Comparison of ENCODE assay signal across 8 cellular contexts in genomic region chr7:50119815-50120637, GRCh38. TPM values are rescaled to one million over a fixed set of nuclear protein-coding genes. Genes with fewer than 3 reads are reported as not detected.
DNase-seq lines count a peak whose midpoint lies in the region; ATAC-seq and TF ChIP-seq lines count a peak whose summit lies in the region.

No MANE protein-coding gene starts in this region.

- no peaks in the 10 kb centered on the region for H3K36me3 ChIP-seq in heart left ventricle

- TF ChIP-seq POLR2A in heart left ventricle (IDR thresholded peaks at IDR 0.05) = no peak

- no peaks in the 10 kb centered on the region for H3K27me3 Mint-ChIP-seq in progenitor cell of endocrine pancreas

- H3K9me3 ChIP-seq in heart left ventricle = no peaks in the 10 kb centered on the region

- 68 to 76% (median 69%) methylated on average over 9 of the region's 9 CpGs for WGBS in heart left ventricle, 4 donors

- no peak overlapping the region for H3K27ac ChIP-seq in heart left ventricle

- no peaks in the 10 kb centered on the region for H3K4me1 ChIP-seq in heart left ventricle

- ATAC-seq in GM19395 (IDR thresholded peaks at IDR 0.05; ENCODE audit: unreplicated experiment) (peak; percentile 72), HG03520 (IDR thresholded peaks at IDR 0.05; ENCODE audit: unreplicated experiment) (peak; percentile 56), heart left ventricle (no peak)

- H3K36me3 Mint-ChIP-seq in progenitor cell of endocrine pancreas (ENCODE audit: insufficient read depth) = no peaks in the 10 kb centered on the region

- peaks cover 0 to 10% (median 0%) of the 10 kb centered on the region in 9 donors for H3K27me3 ChIP-seq in heart left ventricle

- intact Hi-C loops in heart left ventricle (cut with DNase I) = no loop called here

- H3K4me3 ChIP-seq in heart left ventricle = no peak overlapping the region

- DNase-seq in CD1c-positive myeloid dendritic cell (ENCODE audit: extremely low spot score) (peak; percentile 27), progenitor cell of endocrine pancreas (ENCODE audit: low spot score, unreplicated experiment) (no peak), NCI-H774 (lab: John Stamatoyannopoulos, UW) (no peak), COR-L47 (lab: John Stamatoyannopoulos, UW) (no peak), heart left ventricle (no peak)
- peak; percentile 18 for DNase-seq in activated CD4-positive, alpha-beta T cell treated with anti-CD3 and anti-CD28 coated beads, Interleukin-2, amount 50 U/mL, for 1 hour

- no peaks in the 10 kb centered on the region for H3K9me3 Mint-ChIP-seq in progenitor cell of endocrine pancreas (ENCODE audit: low read depth)

- no peak overlapping the region for H3K27ac Mint-ChIP-seq in progenitor cell of endocrine pancreas

- peak; percentile 50 for TF ChIP-seq CTCF in progenitor cell of endocrine pancreas (IDR thresholded peaks at IDR 0.05; ENCODE audit: unreplicated experiment)
- no peak for TF ChIP-seq CTCF in heart left ventricle (IDR thresholded peaks at IDR 0.05)

- H3K4me3 Mint-ChIP-seq in progenitor cell of endocrine pancreas (ENCODE audit: low read depth) = no peak overlapping the region

- no peaks in the 10 kb centered on the region for H3K4me1 Mint-ChIP-seq in progenitor cell of endocrine pancreas (ENCODE audit: low read depth)

RNA-seq across cellular contexts. Expression of gene ZPBP, which starts 27.0 kb away (rescaled TPM):
- total RNA-seq in progenitor cell of endocrine pancreas (not detected in 2 replicates), heart left ventricle (not detected)
- polyA plus RNA-seq in heart left ventricle = not detected

Comparison
In these comparisons a context has a peak if more than half of its experiments do, and no peak if none do; other contexts are left out.
1. DNase-seq: peak in CD1c-positive myeloid dendritic cell (single experiment) and activated CD4-positive, alpha-beta T cell treated with anti-CD3 and anti-CD28 coated beads, Interleukin-2, amount 50 U/mL, for 1 hour (single experiment); none in progenitor cell of endocrine pancreas (single experiment), NCI-H774 (single experiment), COR-L47 (single experiment) and heart left ventricle (0 of 5).
2. ATAC-seq: peak in GM19395 (single experiment) and HG03520 (single experiment); none in heart left ventricle (0 of 4).